Comparison of ENCODE assay signal across 8 cellular contexts in genomic region chr2:159904565-159905281, GRCh38. TPM values are rescaled to one million over a fixed set of nuclear protein-coding genes. Genes with fewer than 3 reads are reported as not detected.
DNase-seq lines count a peak whose midpoint lies in the region; ATAC-seq and TF ChIP-seq lines count a peak whose summit lies in the region.

LY75 (minus strand) TSS chr2:159904756.

- intact Hi-C loops in A673 (cut with micrococcal nuclease; ENCODE audit: unreplicated experiment): no loop called here
- intact Hi-C loops in T-helper 1 cell treated with Interleukin-12 subunit alpha and Interleukin-12 subunit beta and Interleukin-4 antibody, amounts not matched to agents 30 ng/mL and 1 ng/mL, for 36 hours (cut with micrococcal nuclease): loop anchor here (1.0 to 10.0 kb wide), 9 partner anchors 9 to 1450 kb away; partner anchors contain the start of genes CCDC148, MARCHF7, PKP4 and PSMD14

- no peak for DNase-seq in A673 (ENCODE audit: low spot score)
- DNase-seq in astrocyte of the cerebellum (ENCODE audit: low read depth): no peak
- DNase-seq in iPS-NIHi7 (ENCODE audit: extremely low spot score): peak; percentile 93
- peak; percentile 88 for DNase-seq in stimulated activated CD4-positive, alpha-beta T cell treated with anti-CD3 and anti-CD28 coated beads, Interleukin-15, amount 100 ng/mL, for 24 hours
- DNase-seq in NCI-H1048 (lab: John Stamatoyannopoulos, UW): no peak

- ATAC-seq in HG03280 (IDR thresholded peaks at IDR 0.05; ENCODE audit: unreplicated experiment): peak; percentile 83

- peak; percentile 86 for TF ChIP-seq POLR2A in GM18951 (IDR thresholded peaks at IDR 0.05; ENCODE audit: extremely low read depth, insufficient read depth, insufficient read length)

- H3K36me3 ChIP-seq in A673 (ENCODE audit: insufficient read depth, low read length, poor library complexity, severe bottlenecking): no peaks in the 10 kb centered on the region

- H3K4me1 ChIP-seq in A673 (ENCODE audit: insufficient read depth, low read length, poor library complexity, severe bottlenecking): peaks cover 7% of the 10 kb centered on the region

- H3K4me3 ChIP-seq in A673 (ENCODE audit: low read depth, low read length, poor library complexity, severe bottlenecking): peak within 1 kb of the TSS; percentile 39
- H3K4me3 ChIP-seq in astrocyte of the cerebellum (ENCODE audit: low read depth, low read length): peak within 1 kb of the TSS; percentile 32

- TF ChIP-seq CTCF in A673 (conservative IDR thresholded peaks at IDR 0.05; ENCODE audit: low read depth, low read length): no peak
- TF ChIP-seq CTCF in astrocyte of the cerebellum (IDR thresholded peaks at IDR 0.05; ENCODE audit: low read depth, low read length, missing control alignments): no peak

- POLR2A ChIA-PET in A673 (lab: Charles Lee; ENCODE audit: low non-redundant PET): no interaction called here

- CTCF ChIA-PET in A673 (lab: Charles Lee): no interaction called here

- peaks cover 75% of the 10 kb centered on the region for H3K27me3 ChIP-seq in A673 (replicated peaks; ENCODE audit: insufficient read depth, low read depth, low read length, poor library complexity)

- in situ Hi-C loops in GM18951 (cut with MboI; ENCODE audit: low sequenced_read_pairs, unreplicated experiment) (no loop called here), astrocyte of the cerebellum (cut with HindIII; ENCODE audit: low sequenced_read_pairs) (no loop called here)

- H3K9me3 ChIP-seq in A673 (ENCODE audit: low read depth, low read length, poor library complexity, severe bottlenecking): no peaks in the 10 kb centered on the region

- no TSS peak for BruUV-seq in A673 (replicated peaks; lab: Mats Ljungman, UMichigan)

- no peak within 1 kb of the TSS for H3K27ac ChIP-seq in A673 (ENCODE audit: low read depth, low read length, poor library complexity, severe bottlenecking)

RNA-seq across cellular contexts. Expression of gene LY75, which starts in this region (rescaled TPM):
- total RNA-seq in A673 (2021): 0.11 TPM in 1 of 2 replicates, not detected in the other
- 19.6 and 20.3 TPM in 2 replicates for total RNA-seq in T-helper 1 cell treated with Interleukin-12 subunit alpha and Interleukin-12 subunit beta and Interleukin-4 antibody, amounts not matched to agents 30 ng/mL and 1 ng/mL, for 36 hours

Comparison
In these comparisons a context has a peak if more than half of its experiments do, and no peak if none do; other contexts are left out.
1. RNA of gene LY75 (total RNA-seq): 19.6 to 20.3 TPM in T-helper 1 cell treated with Interleukin-12 subunit alpha and Interleukin-12 subunit beta and Interleukin-4 antibody, amounts not matched to agents 30 ng/mL and 1 ng/mL, for 36 hours; 0.11 TPM in A673; every median in the first group is over 10 times any median in the second.
2. DNase-seq: peak in iPS-NIHi7 (single experiment) and stimulated activated CD4-positive, alpha-beta T cell treated with anti-CD3 and anti-CD28 coated beads, Interleukin-15, amount 100 ng/mL, for 24 hours (single experiment); none in A673 (single experiment), astrocyte of the cerebellum (single experiment) and NCI-H1048 (single experiment).